Comparison of ENCODE assay signal across 26 cellular contexts in genomic region chr16:882256-882655, GRCh38.
"Had no signal": no experiment of that assay in that cellular context is flagged by ENCODE, and none has a peak within 500 bp of the region (broad histone marks: within the 10 kb centered on the region; RNA-seq: fewer than 3 reads in every experiment).

No MANE protein-coding gene starts in this region.

- H3K4me2 ChIP-seq: hepatocyte had no signal

- H3K27ac Mint-ChIP-seq: dendritic cell treated with granulocyte-macrophage colony-stimulating factor and Interleukin-4, amounts not matched to agents 40 ng/mL and 50 ng/mL, for 4 days; endodermal cell; nephron progenitor cell; progenitor cell of endocrine pancreas had no signal

- H3K27me3 Mint-ChIP-seq: naive thymus-derived CD8-positive, alpha-beta T cell; progenitor cell of endocrine pancreas; stimulated activated naive CD8-positive, alpha-beta T cell treated with anti-CD3 and anti-CD28 coated beads, Interleukin-15, amount 100 ng/mL, for 72 hours had no signal

- H3K36me3 ChIP-seq: colonic mucosa, right lobe of liver, upper lobe of right lung had no signal

- H3K9me3 Mint-ChIP-seq: dendritic cell treated with granulocyte-macrophage colony-stimulating factor and Interleukin-4, amounts not matched to agents 40 ng/mL and 50 ng/mL, for 4 days had no signal

- H3K4me1 ChIP-seq: colonic mucosa, gastrocnemius medialis, left lung, pancreas, right lobe of liver, transverse colon, upper lobe of right lung had no signal

- H3K4me3 ChIP-seq: colonic mucosa, gastrocnemius medialis, hepatocyte, left lung, pancreas, right lobe of liver, suprapubic skin, transverse colon, upper lobe of right lung, vagina had no signal

- H3K27ac ChIP-seq: colonic mucosa, epithelial cell of prostate, gastrocnemius medialis, hepatocyte, left lung, pancreas, right lobe of liver, suprapubic skin, transverse colon, upper lobe of right lung, vagina had no signal

- H3K4me3 Mint-ChIP-seq: dendritic cell treated with granulocyte-macrophage colony-stimulating factor and Interleukin-4, amounts not matched to agents 40 ng/mL and 50 ng/mL, for 4 days; endodermal cell; naive thymus-derived CD8-positive, alpha-beta T cell; nephron progenitor cell; stimulated activated naive CD8-positive, alpha-beta T cell treated with anti-CD3 and anti-CD28 coated beads, Interleukin-15, amount 100 ng/mL, for 72 hours had no signal

- H3K27me3 ChIP-seq: colonic mucosa, gastrocnemius medialis, hepatocyte, left lung, pancreas, right lobe of liver, suprapubic skin, transverse colon, upper lobe of right lung, vagina had no signal

- H3K4me1 Mint-ChIP-seq: endodermal cell had no signal

- H3K9me3 ChIP-seq: colonic mucosa, pancreas, suprapubic skin had no signal

- ATAC-seq: esophagus mucosa; gastrocnemius medialis; left cardiac atrium; left lung; naive thymus-derived CD8-positive, alpha-beta T cell; pancreas; right lobe of liver; stimulated activated naive CD8-positive, alpha-beta T cell treated with anti-CD3 and anti-CD28 coated beads, Interleukin-15, amount 100 ng/mL, for 72 hours; upper lobe of right lung had no signal

- H2AFZ ChIP-seq: hepatocyte had no signal

- DNase-seq: colonic mucosa; effector CD8-positive, alpha-beta T cell; endodermal cell; foreskin fibroblast; gastrocnemius medialis; left cardiac atrium; mesendoderm; midbrain; nephron progenitor cell; occipital lobe; stimulated activated CD4-positive, alpha-beta T cell treated with anti-CD3 and anti-CD28 coated beads, Interleukin-4, amount 100 ng/mL, for 4 hours; stimulated activated naive CD4-positive, alpha-beta T cell; stimulated activated naive CD8-positive, alpha-beta T cell treated with anti-CD3 and anti-CD28 coated beads, Interleukin-15, amount 100 ng/mL, for 72 hours; transverse colon; upper lobe of right lung had no signal
